Comparison of ENCODE assay signal across 1 cellular context in the genomic region with DNA sequence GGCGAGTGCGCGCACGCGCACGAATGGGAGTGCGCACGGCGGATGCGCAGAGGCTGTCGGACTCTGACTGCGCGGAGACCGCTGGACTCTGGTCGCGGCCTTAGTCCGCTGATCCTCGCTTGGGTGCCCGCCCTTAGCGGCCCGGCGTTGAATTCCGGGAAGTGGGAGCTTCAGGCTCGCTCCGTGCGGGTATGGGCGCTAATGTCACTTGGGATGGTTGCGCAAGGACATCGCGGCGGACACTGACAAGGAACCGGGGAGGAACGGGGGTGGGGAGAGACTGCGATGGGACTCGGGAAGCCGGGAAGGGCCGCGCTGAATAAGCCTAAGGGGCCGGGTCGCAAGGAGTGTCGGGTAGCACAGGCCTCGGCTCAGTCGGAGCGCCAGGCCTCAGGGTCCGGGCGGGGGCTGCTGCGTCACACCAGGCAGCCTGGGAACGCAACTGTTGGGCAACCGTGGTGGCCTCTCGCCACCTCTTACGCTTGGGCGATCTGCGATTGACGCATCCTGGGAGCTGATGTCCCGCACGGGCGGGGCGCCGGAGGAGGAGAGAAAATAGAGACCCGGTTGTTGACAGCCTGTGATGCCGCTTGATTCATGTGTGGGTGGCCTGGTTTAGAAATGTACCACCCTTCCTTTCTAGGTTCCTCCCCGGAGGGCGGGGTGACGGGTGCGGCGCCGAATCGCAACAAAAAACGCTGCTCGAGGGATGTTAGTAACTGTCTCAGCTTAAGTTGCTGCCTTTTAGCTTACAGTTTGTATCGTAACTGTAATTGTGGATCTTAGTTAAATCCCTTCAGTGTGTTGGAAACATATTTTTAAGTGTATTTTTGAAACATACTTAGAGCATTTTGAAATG.
TF ChIP-seq lines count a peak whose summit lies in the region.

No MANE protein-coding gene starts in this region.

TF ChIP-seq in HepG2, 621 proteins besides CTCF, POLR2A, EP300 and RAD21 (continued from another document and continues in another):
- TF ChIP-seq, protein P1, sequence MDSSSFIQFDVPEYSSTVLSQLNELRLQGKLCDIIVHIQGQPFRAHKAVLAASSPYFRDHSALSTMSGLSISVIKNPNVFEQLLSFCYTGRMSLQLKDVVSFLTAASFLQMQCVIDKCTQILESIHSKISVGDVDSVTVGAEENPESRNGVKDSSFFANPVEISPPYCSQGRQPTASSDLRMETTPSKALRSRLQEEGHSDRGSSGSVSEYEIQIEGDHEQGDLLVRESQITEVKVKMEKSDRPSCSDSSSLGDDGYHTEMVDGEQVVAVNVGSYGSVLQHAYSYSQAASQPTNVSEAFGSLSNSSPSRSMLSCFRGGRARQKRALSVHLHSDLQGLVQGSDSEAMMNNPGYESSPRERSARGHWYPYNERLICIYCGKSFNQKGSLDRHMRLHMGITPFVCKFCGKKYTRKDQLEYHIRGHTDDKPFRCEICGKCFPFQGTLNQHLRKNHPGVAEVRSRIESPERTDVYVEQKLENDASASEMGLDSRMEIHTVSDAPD (CRISPR knock-in tag; IDR thresholded peaks at IDR 0.05), result no peak
- peak; percentile 77 for TF ChIP-seq FOSL2 (CRISPR knock-in tag; IDR thresholded peaks at IDR 0.05)
- peak; percentile 90 for TF ChIP-seq HNF4A (CRISPR knock-in tag; IDR thresholded peaks at IDR 0.05)
- TF ChIP-seq ZNF543 (CRISPR knock-in tag; IDR thresholded peaks at IDR 0.05), result peak; percentile 90
- peak; percentile 88 for TF ChIP-seq THAP11 (CRISPR knock-in tag; IDR thresholded peaks at IDR 0.05)
- TF ChIP-seq ZNF674 (CRISPR knock-in tag; IDR thresholded peaks at IDR 0.05; ENCODE audit: low read depth), result peak; percentile 93; the same call in 1 of the 2 replicates
- TF ChIP-seq, protein P2, sequence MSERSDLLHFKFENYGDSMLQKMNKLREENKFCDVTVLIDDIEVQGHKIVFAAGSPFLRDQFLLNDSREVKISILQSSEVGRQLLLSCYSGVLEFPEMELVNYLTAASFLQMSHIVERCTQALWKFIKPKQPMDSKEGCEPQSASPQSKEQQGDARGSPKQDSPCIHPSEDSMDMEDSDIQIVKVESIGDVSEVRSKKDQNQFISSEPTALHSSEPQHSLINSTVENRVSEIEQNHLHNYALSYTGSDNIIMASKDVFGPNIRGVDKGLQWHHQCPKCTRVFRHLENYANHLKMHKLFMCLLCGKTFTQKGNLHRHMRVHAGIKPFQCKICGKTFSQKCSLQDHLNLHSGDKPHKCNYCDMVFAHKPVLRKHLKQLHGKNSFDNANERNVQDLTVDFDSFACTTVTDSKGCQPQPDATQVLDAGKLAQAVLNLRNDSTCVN (CRISPR knock-in tag; IDR thresholded peaks at IDR 0.05; ENCODE audit: borderline replicate concordance), result no peak; the same call in 1 of the 2 replicates
- TF ChIP-seq MAF1 (CRISPR knock-in tag; IDR thresholded peaks at IDR 0.05; ENCODE audit: borderline replicate concordance), result peak; percentile 74
- peak; percentile 91 for TF ChIP-seq POGK (CRISPR knock-in tag; conservative IDR thresholded peaks at IDR 0.05)
- no peak for TF ChIP-seq ZNF784 (CRISPR knock-in tag; IDR thresholded peaks at IDR 0.05; ENCODE audit: borderline replicate concordance)
- TF ChIP-seq ZNF850 (CRISPR knock-in tag; conservative IDR thresholded peaks at IDR 0.05), result peak; percentile 40; the same call in 1 of the 2 replicates
- TF ChIP-seq ETV5 (CRISPR knock-in tag; IDR thresholded peaks at IDR 0.05; ENCODE audit: borderline replicate concordance), result 0 out of 2 replicates have a peak, but pooled peaks have one; percentile 8
- TF ChIP-seq RFX5 (IDR thresholded peaks at IDR 0.05; ENCODE audit: low read depth, low read length), result peak; percentile 10; the same call in 1 of the 2 replicates
- TF ChIP-seq SNAI1 (CRISPR knock-in tag; IDR thresholded peaks at IDR 0.05; ENCODE audit: borderline replicate concordance), result peak; percentile 75; the same call in 1 of the 2 replicates
- TF ChIP-seq GATAD1 (CRISPR knock-in tag; IDR thresholded peaks at IDR 0.05), result peak; percentile 81
- TF ChIP-seq ASH2L (IDR thresholded peaks at IDR 0.05; ENCODE audit: insufficient read length, low read depth, low read length), result peak; percentile 88
- TF ChIP-seq ZNF552 (CRISPR knock-in tag; IDR thresholded peaks at IDR 0.05; ENCODE audit: borderline replicate concordance), result peak; percentile 45; the same call in 1 of the 2 replicates
- TF ChIP-seq ZNF567 (CRISPR knock-in tag; IDR thresholded peaks at IDR 0.05; ENCODE audit: borderline replicate concordance), result peak; percentile 91; the same call in 1 of the 2 replicates
- no peak for TF ChIP-seq ZNF644 (CRISPR knock-in tag; IDR thresholded peaks at IDR 0.05; ENCODE audit: low read depth)
- peak; percentile 65 for TF ChIP-seq ZBTB42 (CRISPR knock-in tag; IDR thresholded peaks at IDR 0.05)
- 0 out of 2 replicates have a peak, but pooled peaks have one; percentile 22 for TF ChIP-seq ZNF3 (CRISPR knock-in tag; IDR thresholded peaks at IDR 0.05)
- peak; percentile 90 for TF ChIP-seq RXRA (CRISPR knock-in tag; IDR thresholded peaks at IDR 0.05)
- peak; percentile 82; the same call in 1 of the 2 replicates for TF ChIP-seq TBX3 (IDR thresholded peaks at IDR 0.05; ENCODE audit: borderline replicate concordance)
- peak; percentile 56; the same call in 1 of the 2 replicates for TF ChIP-seq ZNF546 (CRISPR knock-in tag; conservative IDR thresholded peaks at IDR 0.05)
- TF ChIP-seq SAFB2 (CRISPR knock-in tag; IDR thresholded peaks at IDR 0.05; ENCODE audit: borderline replicate concordance, low read depth), result peak; percentile 84; the same call in 1 of the 2 replicates
- TF ChIP-seq RARG (CRISPR knock-in tag; IDR thresholded peaks at IDR 0.05; ENCODE audit: low read depth), result no peak
- TF ChIP-seq ZNF329 (CRISPR knock-in tag; IDR thresholded peaks at IDR 0.05; ENCODE audit: low read depth), result no peak
- TF ChIP-seq, protein P3, sequence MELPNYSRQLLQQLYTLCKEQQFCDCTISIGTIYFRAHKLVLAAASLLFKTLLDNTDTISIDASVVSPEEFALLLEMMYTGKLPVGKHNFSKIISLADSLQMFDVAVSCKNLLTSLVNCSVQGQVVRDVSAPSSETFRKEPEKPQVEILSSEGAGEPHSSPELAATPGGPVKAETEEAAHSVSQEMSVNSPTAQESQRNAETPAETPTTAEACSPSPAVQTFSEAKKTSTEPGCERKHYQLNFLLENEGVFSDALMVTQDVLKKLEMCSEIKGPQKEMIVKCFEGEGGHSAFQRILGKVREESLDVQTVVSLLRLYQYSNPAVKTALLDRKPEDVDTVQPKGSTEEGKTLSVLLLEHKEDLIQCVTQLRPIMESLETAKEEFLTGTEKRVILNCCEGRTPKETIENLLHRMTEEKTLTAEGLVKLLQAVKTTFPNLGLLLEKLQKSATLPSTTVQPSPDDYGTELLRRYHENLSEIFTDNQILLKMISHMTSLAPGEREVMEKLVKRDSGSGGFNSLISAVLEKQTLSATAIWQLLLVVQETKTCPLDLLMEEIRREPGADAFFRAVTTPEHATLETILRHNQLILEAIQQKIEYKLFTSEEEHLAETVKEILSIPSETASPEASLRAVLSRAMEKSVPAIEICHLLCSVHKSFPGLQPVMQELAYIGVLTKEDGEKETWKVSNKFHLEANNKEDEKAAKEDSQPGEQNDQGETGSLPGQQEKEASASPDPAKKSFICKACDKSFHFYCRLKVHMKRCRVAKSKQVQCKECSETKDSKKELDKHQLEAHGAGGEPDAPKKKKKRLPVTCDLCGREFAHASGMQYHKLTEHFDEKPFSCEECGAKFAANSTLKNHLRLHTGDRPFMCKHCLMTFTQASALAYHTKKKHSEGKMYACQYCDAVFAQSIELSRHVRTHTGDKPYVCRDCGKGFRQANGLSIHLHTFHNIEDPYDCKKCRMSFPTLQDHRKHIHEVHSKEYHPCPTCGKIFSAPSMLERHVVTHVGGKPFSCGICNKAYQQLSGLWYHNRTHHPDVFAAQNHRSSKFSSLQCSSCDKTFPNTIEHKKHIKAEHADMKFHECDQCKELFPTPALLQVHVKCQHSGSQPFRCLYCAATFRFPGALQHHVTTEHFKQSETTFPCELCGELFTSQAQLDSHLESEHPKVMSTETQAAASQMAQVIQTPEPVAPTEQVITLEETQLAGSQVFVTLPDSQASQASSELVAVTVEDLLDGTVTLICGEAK (IDR thresholded peaks at IDR 0.05), result no peak
- TF ChIP-seq, protein P3 (CRISPR knock-in tag; IDR thresholded peaks at IDR 0.05), result peak; percentile 90
- peak; percentile 48; the same call in 1 of the 2 replicates for TF ChIP-seq ARNTL (CRISPR knock-in tag; IDR thresholded peaks at IDR 0.05)
- TF ChIP-seq FOXA3 (CRISPR knock-in tag; IDR thresholded peaks at IDR 0.05), result peak; percentile 74; the same call in 1 of the 2 replicates
- peak; percentile 75; the same call in 1 of the 2 replicates for TF ChIP-seq ETS1 (CRISPR knock-in tag; IDR thresholded peaks at IDR 0.05)
- 0 out of 2 replicates have a peak, but pooled peaks have one; percentile 4 for TF ChIP-seq ZNF24 (IDR thresholded peaks at IDR 0.05)
- TF ChIP-seq ZNF737 (CRISPR knock-in tag; IDR thresholded peaks at IDR 0.05; ENCODE audit: borderline replicate concordance), result peak; percentile 70; the same call in 1 of the 2 replicates
- peak; percentile 86; the same call in 1 of the 2 replicates for TF ChIP-seq ZNF20 (CRISPR knock-in tag; IDR thresholded peaks at IDR 0.05)
- no peak for TF ChIP-seq ZNF251 (CRISPR knock-in tag; IDR thresholded peaks at IDR 0.05)
- TF ChIP-seq, protein P4, sequence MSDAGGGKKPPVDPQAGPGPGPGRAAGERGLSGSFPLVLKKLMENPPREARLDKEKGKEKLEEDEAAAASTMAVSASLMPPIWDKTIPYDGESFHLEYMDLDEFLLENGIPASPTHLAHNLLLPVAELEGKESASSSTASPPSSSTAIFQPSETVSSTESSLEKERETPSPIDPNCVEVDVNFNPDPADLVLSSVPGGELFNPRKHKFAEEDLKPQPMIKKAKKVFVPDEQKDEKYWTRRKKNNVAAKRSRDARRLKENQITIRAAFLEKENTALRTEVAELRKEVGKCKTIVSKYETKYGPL (CRISPR knock-in tag; IDR thresholded peaks at IDR 0.05), result no peak
- peak; percentile 92 for TF ChIP-seq ZNF772 (CRISPR knock-in tag; IDR thresholded peaks at IDR 0.05)
- peak; percentile 95; the same call in 1 of the 2 replicates for TF ChIP-seq NCOA1 (CRISPR knock-in tag; IDR thresholded peaks at IDR 0.05)
- no peak for TF ChIP-seq ZKSCAN1 (IDR thresholded peaks at IDR 0.05; ENCODE audit: low read length)
